Comparison of ENCODE assay signal across 8 cellular contexts in the genomic region with DNA sequence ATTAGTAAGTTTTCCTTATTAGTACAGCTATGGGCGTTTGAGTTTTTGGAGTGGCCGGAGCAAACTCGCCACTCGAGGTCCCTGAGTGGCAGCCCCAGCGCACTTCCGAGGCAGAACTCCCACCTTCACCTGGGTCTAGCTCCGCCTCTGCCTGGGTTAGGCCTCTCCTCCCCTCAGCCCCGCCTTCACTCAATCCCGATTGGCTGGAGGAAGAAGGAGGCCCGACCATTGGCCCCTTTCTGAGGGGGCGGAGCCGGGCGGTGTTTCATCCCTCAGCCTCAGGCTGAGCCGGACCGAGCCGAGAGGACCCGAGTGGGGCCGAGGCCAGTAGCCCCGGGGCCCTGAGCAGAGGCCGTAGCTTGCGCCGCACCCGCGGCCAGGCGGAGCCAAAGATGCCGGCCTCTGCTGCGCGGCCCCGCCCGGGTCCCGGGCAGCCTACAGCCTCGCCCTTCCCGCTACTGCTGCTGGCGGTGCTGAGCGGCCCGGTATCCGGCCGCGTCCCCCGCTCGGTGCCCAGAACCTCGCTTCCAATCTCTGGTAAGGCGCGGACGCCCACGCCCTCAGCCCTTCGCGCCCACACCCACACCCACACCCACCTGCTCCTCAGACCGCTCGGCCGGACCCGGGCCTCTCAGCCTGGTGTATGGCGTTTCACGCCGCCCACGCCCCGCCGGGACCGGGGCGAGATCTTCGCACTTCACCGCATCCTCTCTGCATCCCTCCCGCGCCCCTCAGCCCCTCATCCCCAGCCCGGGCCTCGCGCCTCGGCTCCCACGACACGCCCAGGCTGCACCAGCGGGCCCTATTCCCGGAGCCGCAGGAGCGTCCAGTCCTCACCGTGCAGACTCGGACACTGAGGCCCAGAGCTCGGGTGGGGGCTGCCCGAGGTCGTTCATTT. TPM values are rescaled to one million over a fixed set of nuclear protein-coding genes. Genes with fewer than 3 reads are reported as not detected.
DNase-seq lines count a peak whose midpoint lies in the region; ATAC-seq and TF ChIP-seq lines count a peak whose summit lies in the region.

SEMA4F (plus strand) TSS at position 263 of the 898 bp plus-strand sequence; CDS start at position 393, 130 bp downstream.

- intact Hi-C loops in IMR-90 (cut with micrococcal nuclease) (no loop called here), OCI-LY7 (cut with micrococcal nuclease; ENCODE audit: unreplicated experiment) (no loop called here)

- H3K79me2 ChIP-seq in OCI-LY7 (ENCODE audit: insufficient read depth, low read depth, low read length) = no peaks in the 10 kb centered on the region

- in situ Hi-C loops in IMR-90 (cut with MboI; ENCODE audit: low sequenced_read_pairs) = no loop called here

- H4K20me1 ChIP-seq in IMR-90 (ENCODE audit: insufficient read depth, low read length) (no peaks in the 10 kb centered on the region), OCI-LY7 (ENCODE audit: insufficient read depth, low read length) (no peaks in the 10 kb centered on the region)

- CTCF ChIA-PET in IMR-90 (lab: Yijun Ruan, JAX) = no interaction called here
- CTCF ChIA-PET in OCI-LY7 (lab: Charles Lee; ENCODE audit: unreplicated experiment) = no interaction called here

- no peak within 1 kb of the TSS for H3K56ac ChIP-seq in IMR-90 (ENCODE audit: extremely low read depth, insufficient read depth, low read length)

- TF ChIP-seq POLR2A in IMR-90 (IDR thresholded peaks at IDR 0.05; ENCODE audit: low read depth, low read length) = no peak

- peak within 1 kb of the TSS; percentile 68 for H3K14ac ChIP-seq in IMR-90 (replicated peaks; ENCODE audit: low read depth, low read length)

- peaks cover 6% of the 10 kb centered on the region for H3K9me1 ChIP-seq in IMR-90 (ENCODE audit: insufficient read depth, low read length)

- H3K79me1 ChIP-seq in IMR-90 (ENCODE audit: low read depth in 1 of 2, low read length in 2 of 2) = 0 out of 4 replicates have a peak, but pooled peaks cover 0 to 5% of the 10 kb centered on the region in 2 experiments

- H3K18ac ChIP-seq in IMR-90 (ENCODE audit: low read depth, low read length) = no peak within 1 kb of the TSS

- H3K4me3 ChIP-seq in IMR-90 (ENCODE audit: insufficient read depth, low read depth, low read length) (peak within 1 kb of the TSS; percentile 69), OCI-LY7 (ENCODE audit: low read depth, low read length, poor library complexity, severe bottlenecking) (peak within 1 kb of the TSS; percentile 72), epithelial cell of proximal tubule (ENCODE audit: low read depth, low read length) (peak within 1 kb of the TSS; percentile 67), mucosa of rectum (ENCODE audit: low read length in 2 of 2) (peak within 1 kb of the TSS; percentile 72 to 83)

- no peak within 1 kb of the TSS for H2BK15ac ChIP-seq in IMR-90 (ENCODE audit: low read depth, low read length)

- no peak within 1 kb of the TSS for H2BK120ac ChIP-seq in IMR-90 (ENCODE audit: low read depth, low read length)

- no peak for TF ChIP-seq CTCF in IMR-90 (conservative IDR thresholded peaks at IDR 0.05; ENCODE audit: low read depth, low read length)
- no peak for TF ChIP-seq CTCF in OCI-LY7 (conservative IDR thresholded peaks at IDR 0.05; ENCODE audit: low read length)
- no peak for TF ChIP-seq CTCF in epithelial cell of proximal tubule (conservative IDR thresholded peaks at IDR 0.05; ENCODE audit: low read depth, low read length)

- peak; percentile 92 for DNase-seq in DMS 273 treated with DMSO at 0.1 percent for 48 hours (lab: John Stamatoyannopoulos, UW)
- DNase-seq in IMR-90 = peak; percentile 89
- peak; percentile 94 for DNase-seq in OCI-LY7 (ENCODE audit: low spot score)
- DNase-seq in activated T-cell treated with anti-CD3 and anti-CD28 coated beads for 48 hours (ENCODE audit: low read depth) = peak; percentile 92
- peak; percentile 64 for DNase-seq in epithelial cell of proximal tubule (ENCODE audit: low read depth)
- peak; percentile 86 to 88 for DNase-seq in stimulated activated CD8-positive, alpha-beta memory T cell treated with anti-CD3 and anti-CD28 coated beads, Interleukin-4, amount 100 ng/mL, for 4 hours (ENCODE audit: low read depth in 2 of 2, low spot score in 1 of 2)

- peak within 1 kb of the TSS; percentile 60 to 76; a peak in 3 of 4 replicates for H4K8ac ChIP-seq in IMR-90 (ENCODE audit: low read depth in 2 of 2, low read length in 2 of 2)

- H2AFZ ChIP-seq in IMR-90 (replicated peaks; ENCODE audit: low read length, poor library complexity) (peak within 1 kb of the TSS; percentile 92), OCI-LY7 (ENCODE audit: low read length) (peak within 1 kb of the TSS; percentile 99)

- H3K36me3 ChIP-seq in IMR-90 (ENCODE audit: control insufficient read depth, insufficient read depth, low read length) (no peaks in the 10 kb centered on the region), OCI-LY7 (ENCODE audit: insufficient read depth, low read length) (no peaks in the 10 kb centered on the region), mucosa of rectum (ENCODE audit: control insufficient read depth in 2 of 2, insufficient read depth in 2 of 2, low read length in 2 of 2) (peaks cover 0 to 4% of the 10 kb centered on the region in 2 donors)

- peak within 1 kb of the TSS; percentile 85 for H3K4me2 ChIP-seq in IMR-90 (ENCODE audit: low read depth, low read length)
- H3K4me2 ChIP-seq in OCI-LY7 (ENCODE audit: low read length) = peak within 1 kb of the TSS; percentile 81

- H3K9me2 ChIP-seq in OCI-LY7 (ENCODE audit: insufficient read depth, low read length) = no peaks in the 10 kb centered on the region

- TF ChIP-seq RAD21 in IMR-90 (IDR thresholded peaks at IDR 0.05; ENCODE audit: low read length) = no peak

- H3K4ac ChIP-seq in IMR-90 (ENCODE audit: low read depth, low read length) = peak within 1 kb of the TSS; percentile 9; the same call in 1 of the 2 replicates

- peak; percentile 99 for ATAC-seq in GM21529 (IDR thresholded peaks at IDR 0.05; ENCODE audit: unreplicated experiment)
- peak; percentile 99 for ATAC-seq in IMR-90 (ENCODE audit: low read depth)

- H3K27ac ChIP-seq in IMR-90 (ENCODE audit: insufficient read depth, low read length) (peak within 1 kb of the TSS; percentile 9; the same call in 1 of the 2 replicates), OCI-LY7 (ENCODE audit: low read depth, low read length, poor library complexity, severe bottlenecking) (no peak within 1 kb of the TSS), mucosa of rectum (ENCODE audit: low read depth in 2 of 2, low read length in 2 of 2) (peak within 1 kb of the TSS in 1 of 2 donors; percentile 4)

- peaks cover 6% of the 10 kb centered on the region for H3K4me1 ChIP-seq in IMR-90 (ENCODE audit: control insufficient read depth, insufficient read depth, low read length)
- peaks cover 5% of the 10 kb centered on the region for H3K4me1 ChIP-seq in OCI-LY7 (ENCODE audit: insufficient read depth, low read length, poor library complexity, severe bottlenecking)
- peaks cover 7 to 12% of the 10 kb centered on the region in 2 donors for H3K4me1 ChIP-seq in mucosa of rectum (ENCODE audit: control insufficient read depth in 2 of 2, insufficient read depth in 2 of 2, low read length in 2 of 2)

- H2AK9ac ChIP-seq in IMR-90 (replicated peaks; ENCODE audit: low read depth, low read length, poor library complexity) = peak within 1 kb of the TSS; percentile 74

- H2AK5ac ChIP-seq in IMR-90 (ENCODE audit: low read depth, low read length) = peak within 1 kb of the TSS; percentile 30; the same call in 1 of the 2 replicates

- peak within 1 kb of the TSS; percentile 88 for H3K23ac ChIP-seq in IMR-90 (ENCODE audit: low read depth, low read length)

- dilution Hi-C loops in IMR-90 (cut with HindIII; ENCODE audit: low sequenced_read_pairs, unreplicated experiment) = no loop called here

- POLR2A ChIA-PET in IMR-90 (lab: Charles Lee; ENCODE audit: unreplicated experiment) (interaction anchor here (0.8 kb wide), 1 partner anchor 71 kb away, joined by 3 read pairs; no protein-coding TSS in a partner anchor), OCI-LY7 (lab: Charles Lee) (interaction anchor here (0.6 to 1.2 kb wide), 4 partner anchors 23 to 210 kb away, joined by 3 to 4 read pairs (median 3); no protein-coding TSS in a partner anchor)

- no peak within 1 kb of the TSS for H4K5ac ChIP-seq in IMR-90 (ENCODE audit: low read depth, low read length)

- H3K9ac ChIP-seq in IMR-90 (ENCODE audit: low read depth, low read length) = peak within 1 kb of the TSS; percentile 61
- peak within 1 kb of the TSS; percentile 60 to 73 for H3K9ac ChIP-seq in mucosa of rectum (ENCODE audit: low read depth in 1 of 2, low read length in 2 of 2)

- H3K9me3 ChIP-seq in IMR-90 (ENCODE audit: control insufficient read depth, insufficient read depth, low read length) (no peaks in the 10 kb centered on the region), OCI-LY7 (ENCODE audit: low read length) (no peaks in the 10 kb centered on the region), mucosa of rectum (ENCODE audit: control insufficient read depth in 2 of 2, low read length in 2 of 2) (no peaks in the 10 kb centered on the region)

- H4K91ac ChIP-seq in IMR-90 (ENCODE audit: insufficient read depth, low read depth, low read length) = no peak within 1 kb of the TSS; the same call in 1 of the 2 replicates

- 2% methylated on average over 41 of the region's 79 CpGs; no CpG with 5 or more reads in 1 of the 2 experiments for WGBS in IMR-90 (ENCODE audit: extremely low coverage in 2 of 2, insufficient read length in 1 of 2), 2 experiments

- no peak within 1 kb of the TSS for H2BK20ac ChIP-seq in IMR-90 (ENCODE audit: low read depth, low read length)

- BruUV-seq in IMR-90 (replicated peaks; lab: Mats Ljungman, UMichigan) = no TSS peak
- BruUV-seq in OCI-LY7 (replicated peaks; lab: Mats Ljungman, UMichigan) = no TSS peak

- no peak within 1 kb of the TSS for H2BK5ac ChIP-seq in IMR-90 (ENCODE audit: low read depth, low read length, poor library complexity, severe bottlenecking)

- peaks cover 14% of the 10 kb centered on the region for H3K27me3 ChIP-seq in IMR-90 (ENCODE audit: control insufficient read depth, insufficient read depth, low read length)
- H3K27me3 ChIP-seq in mucosa of rectum (ENCODE audit: control insufficient read depth in 2 of 2, insufficient read depth in 2 of 2, low read length in 2 of 2) = no peaks in the 10 kb centered on the region

TF ChIP-seq in IMR-90, 13 proteins besides CTCF, POLR2A, EP300 and RAD21 (continues in another document):
- TF ChIP-seq FOS (IDR thresholded peaks at IDR 0.05; ENCODE audit: low read depth, low read length) = no peak
- no peak for TF ChIP-seq CEBPB (IDR thresholded peaks at IDR 0.05; ENCODE audit: low read depth, low read length)
- no peak for TF ChIP-seq MAFK (IDR thresholded peaks at IDR 0.05; ENCODE audit: low read depth, low read length)

RNA-seq across cellular contexts. Expression of gene SEMA4F, which starts in this region (rescaled TPM):
- total RNA-seq in IMR-90 (2012; rRNA removed) (3.6 and 4.7 TPM in 2 replicates), OCI-LY7 (2022) (3.3 and 4.3 TPM in 2 replicates), epithelial cell of proximal tubule (10.3 and 13.8 TPM in 2 replicates)
- polyA plus RNA-seq in IMR-90 (2012; rRNA removed) = 7.5 and 7.8 TPM in 2 replicates
- 7.5 and 9.1 TPM in 2 replicates for polyA plus RNA-seq in IMR-90 (2012; cell fraction: cytosol; rRNA removed)
- 9.6 and 10.6 TPM in 2 replicates for polyA plus RNA-seq in IMR-90 (2012; cell fraction: nucleus; rRNA removed; ENCODE audit: low replicate concordance)
- total RNA-seq in OCI-LY7 (2014; rRNA removed; shearing (Covaris generic)) = 2.3 and 3.4 TPM in 2 replicates
